8 cellular contexts compared by ENCODE assay signal in genomic region chr14:102096569-102097188, GRCh38. TPM values are rescaled to one million over a fixed set of nuclear protein-coding genes. Genes with fewer than 3 reads are reported as not detected.
A peak's percentile ranks its signal among the peaks of the same experiment; 100 is the strongest.
DNase-seq lines count a peak whose midpoint lies in the region; ATAC-seq, FAIRE-seq and TF ChIP-seq lines count a peak whose summit lies in the region.

No MANE protein-coding gene starts in this region.

- no peaks in the 10 kb centered on the region for H3K27me3 ChIP-seq in BJ (ENCODE audit: control insufficient read depth, insufficient read depth, low read length)

- H3K4me3 Mint-ChIP-seq in mesothelial cell of epicardium: peak overlapping the region; percentile 37

- FAIRE-seq in endometrium (lab: Jason Lieb, UNC): peak; percentile 67

- H3K4me3 ChIP-seq in BJ (ENCODE audit: low read depth, low read length) (no peak overlapping the region), HFF-Myc (replicated peaks; ENCODE audit: low read depth, low read length) (no peak overlapping the region)

- CTCF ChIA-PET in BJ (lab: Yijun Ruan, JAX): interaction anchor here (0.6 to 6.1 kb wide), 37 partner anchors 9 to 421 kb away, joined by 3 to 39 read pairs (median 4); no protein-coding TSS in a partner anchor

- ATAC-seq in HG03342 (IDR thresholded peaks at IDR 0.05; ENCODE audit: unreplicated experiment): no peak

- H3K27ac Mint-ChIP-seq in mesothelial cell of epicardium: peak overlapping the region; percentile 78

- no peaks in the 10 kb centered on the region for H3K27me3 Mint-ChIP-seq in mesothelial cell of epicardium (ENCODE audit: low read depth)

- TF ChIP-seq CTCF in BJ (IDR thresholded peaks at IDR 0.05; ENCODE audit: insufficient read depth, low read depth, low read length) (peak; percentile 85), HFF-Myc (IDR thresholded peaks at IDR 0.05; ENCODE audit: low read depth, low read length, missing control alignments) (peak; percentile 88), mesothelial cell of epicardium (IDR thresholded peaks at IDR 0.05; ENCODE audit: unreplicated experiment) (peak; percentile 62)

- H3K9me3 Mint-ChIP-seq in mesothelial cell of epicardium: no peaks in the 10 kb centered on the region

- H3K36me3 Mint-ChIP-seq in mesothelial cell of epicardium: peaks cover 3% of the 10 kb centered on the region

- DNase-seq in BJ (ENCODE audit: low read depth) (no peak), HFF-Myc (ENCODE audit: extremely low read depth, low read depth) (peak; percentile 56), NCI-H748 treated with DMSO at 0.1 percent for 48 hours (lab: John Stamatoyannopoulos, UW) (peak; percentile 42), mesothelial cell of epicardium (ENCODE audit: low spot score in 2 of 2, unreplicated experiment in 2 of 2) (peak; percentile 63 to 88)
- DNase-seq in activated CD8-positive, alpha-beta memory T cell treated with anti-CD3 and anti-CD28 coated beads for 4 hours (ENCODE audit: low read depth in 2 of 2): peak; percentile 48 to 57
- peak; percentile 32 to 34 for DNase-seq in stimulated activated CD8-positive, alpha-beta memory T cell treated with anti-CD3 and anti-CD28 coated beads, Interleukin-15, amount 100 ng/mL, for 48 hours (ENCODE audit: low read depth in 2 of 2)

- no peaks in the 10 kb centered on the region for H3K36me3 ChIP-seq in BJ (ENCODE audit: control insufficient read depth, insufficient read depth, low read length)

- POLR2A ChIA-PET in BJ (lab: Charles Lee): no interaction called here

- peaks cover 33% of the 10 kb centered on the region for H3K4me1 Mint-ChIP-seq in mesothelial cell of epicardium

RNA-seq across cellular contexts. Expression of gene HSP90AA1, which starts 9.8 kb away (rescaled TPM):
- 222 and 440 TPM in 2 replicates for polyA plus RNA-seq in BJ (2011; rRNA removed)
- 161 and 204 TPM in 2 replicates for polyA minus RNA-seq in BJ (2011; rRNA and poly(A)+ RNA removed)
- 325 to 330 TPM (median 330 TPM) in 3 replicates for total RNA-seq in mesothelial cell of epicardium

RNA-seq across cellular contexts. Expression of gene WDR20, which starts 43.0 kb away (rescaled TPM):
- polyA plus RNA-seq in BJ (2011; rRNA removed): 18.3 TPM in 2 replicates
- 22.9 and 34.4 TPM in 2 replicates for polyA minus RNA-seq in BJ (2011; rRNA and poly(A)+ RNA removed)
- 39.2 to 41.5 TPM (median 39.5 TPM) in 3 replicates for total RNA-seq in mesothelial cell of epicardium
